1 cellular context compared by ENCODE assay signal in the genomic region with DNA sequence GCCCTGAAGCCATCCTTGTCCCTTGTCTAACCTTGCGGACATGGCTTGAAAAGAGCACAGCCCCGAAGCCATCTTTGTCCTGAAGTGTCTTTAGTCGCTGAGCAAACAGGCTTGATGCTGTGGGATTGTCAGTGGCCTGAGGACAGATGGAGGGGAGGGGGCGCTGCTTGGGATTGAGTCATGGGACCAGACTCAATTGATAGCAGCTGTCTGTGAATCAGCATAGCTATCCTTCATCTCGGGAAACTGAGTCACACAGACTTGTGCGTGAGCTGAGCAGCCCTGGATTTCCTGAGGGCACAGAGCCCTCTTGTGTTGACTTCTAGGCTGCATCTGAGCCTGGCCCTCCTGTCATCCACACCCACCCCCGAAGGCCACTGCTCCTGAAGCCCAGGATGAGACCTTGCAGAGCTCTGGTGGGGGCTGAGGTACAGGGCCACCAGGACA.
A peak's percentile ranks its signal among the peaks of the same experiment; 100 is the strongest.
TF ChIP-seq lines count a peak whose summit lies in the region.

No MANE protein-coding gene starts in this region.

TF ChIP-seq in HepG2, 621 proteins besides CTCF, POLR2A, EP300 and RAD21:
- TF ChIP-seq TBX2 (CRISPR knock-in tag; IDR thresholded peaks at IDR 0.05; ENCODE audit: borderline replicate concordance) (no peak), ZNF329 (CRISPR knock-in tag; IDR thresholded peaks at IDR 0.05; ENCODE audit: low read depth) (0 out of 2 replicates have a peak, but pooled peaks have one; percentile 20), STAG1 (CRISPR knock-in tag; IDR thresholded peaks at IDR 0.05) (peak; percentile 61)
TF ChIP-seq in HepG2: peak in this region for 2.
